ENCODE assay signal across 8 cellular contexts in genomic region chr6:21586760-21587181, GRCh38. TPM values are rescaled to one million over a fixed set of nuclear protein-coding genes. Genes with fewer than 3 reads are reported as not detected.
A peak's percentile ranks its signal among the peaks of the same experiment; 100 is the strongest.
DNase-seq lines count a peak whose midpoint lies in the region; ATAC-seq and TF ChIP-seq lines count a peak whose summit lies in the region.

No MANE protein-coding gene starts in this region.

- no peaks in the 10 kb centered on the region for H3K36me3 Mint-ChIP-seq in activated CD4-positive, alpha-beta T cell treated with anti-CD3 and anti-CD28 coated beads, Interleukin-2, amount 10 ng/mL, durations not matched to agents 7 days and 5 days (ENCODE audit: low read depth)

- CTCF ChIA-PET in activated CD4-positive, alpha-beta T cell treated with anti-CD3 and anti-CD28 coated beads, Interleukin-2, amount 10 ng/mL, durations not matched to agents 7 days and 5 days (lab: Charles Lee) = no interaction called here

- H3K36me3 ChIP-seq in KMS-11 (ENCODE audit: insufficient read depth) (no peaks in the 10 kb centered on the region), mesodermal cell (ENCODE audit: control insufficient read depth, insufficient read depth, low read length) (no peaks in the 10 kb centered on the region)

- no peak for DNase-seq in activated CD4-positive, alpha-beta T cell treated with anti-CD3 and anti-CD28 coated beads, Interleukin-2, amount 10 ng/mL, durations not matched to agents 7 days and 5 days
- no peak for DNase-seq in activated CD4-positive, alpha-beta T cell treated with anti-CD3 and anti-CD28 coated beads for 48 hours
- peak; percentile 87 for DNase-seq in cerebellar cortex (ENCODE audit: low spot score)
- DNase-seq in foreskin melanocyte = no peak
- DNase-seq in putamen (ENCODE audit: low spot score) = no peak

- POLR2A ChIA-PET in activated CD4-positive, alpha-beta T cell treated with anti-CD3 and anti-CD28 coated beads, Interleukin-2, amount 10 ng/mL, durations not matched to agents 7 days and 5 days (lab: Charles Lee) = no interaction called here

- no peaks in the 10 kb centered on the region for H4K20me1 ChIP-seq in KMS-11 (ENCODE audit: insufficient read depth)

- H3K27ac Mint-ChIP-seq in activated CD4-positive, alpha-beta T cell treated with anti-CD3 and anti-CD28 coated beads, Interleukin-2, amount 10 ng/mL, durations not matched to agents 7 days and 5 days = no peak overlapping the region

- H3K27me3 ChIP-seq in KMS-11 (ENCODE audit: insufficient read depth, low read depth) = no peaks in the 10 kb centered on the region

- H3K9me3 ChIP-seq in mesodermal cell (ENCODE audit: control insufficient read depth, low read length) = peaks cover 7% of the 10 kb centered on the region

- H3K4me3 Mint-ChIP-seq in activated CD4-positive, alpha-beta T cell treated with anti-CD3 and anti-CD28 coated beads, Interleukin-2, amount 10 ng/mL, durations not matched to agents 7 days and 5 days = peak overlapping the region; percentile 88

- H3K79me2 ChIP-seq in KMS-11 (ENCODE audit: insufficient read depth, low read depth) = no peaks in the 10 kb centered on the region

- H3K27me3 Mint-ChIP-seq in activated CD4-positive, alpha-beta T cell treated with anti-CD3 and anti-CD28 coated beads, Interleukin-2, amount 10 ng/mL, durations not matched to agents 7 days and 5 days = peaks cover 42% of the 10 kb centered on the region

- peaks cover 12% of the 10 kb centered on the region for H3K4me1 ChIP-seq in KMS-11 (ENCODE audit: low read depth, poor library complexity, severe bottlenecking)
- H3K4me1 ChIP-seq in mesodermal cell (ENCODE audit: control insufficient read depth, insufficient read depth, low read length, poor library complexity, severe bottlenecking) = peaks cover 3% of the 10 kb centered on the region

- 15 to 27% methylated on average over 7 to 11 of the region's 15 CpGs for WGBS in mesodermal cell (ENCODE audit: insufficient coverage in 2 of 2), 2 experiments

- H3K4me3 ChIP-seq in KMS-11 (IDR thresholded peaks at IDR 0.05; ENCODE audit: insufficient read depth, low read depth, low read length) (no peak overlapping the region), mesodermal cell (ENCODE audit: extremely low read depth, insufficient read depth, low read length, poor library complexity, severe bottlenecking) (peak overlapping the region; percentile 62)

- TF ChIP-seq CTCF in KMS-11 (conservative IDR thresholded peaks at IDR 0.05; ENCODE audit: low read depth, low read length) = no peak

- H3K9me3 Mint-ChIP-seq in activated CD4-positive, alpha-beta T cell treated with anti-CD3 and anti-CD28 coated beads, Interleukin-2, amount 10 ng/mL, durations not matched to agents 7 days and 5 days = peaks cover 10% of the 10 kb centered on the region

- H3K9ac ChIP-seq in KMS-11 = peak overlapping the region; percentile 69; the same call in 1 of the 2 replicates

- H3K4me2 ChIP-seq in KMS-11 = peak overlapping the region; percentile 86

- no peak for ATAC-seq in HG02870 (IDR thresholded peaks at IDR 0.05; ENCODE audit: unreplicated experiment)

- H3K27ac ChIP-seq in KMS-11 (peak overlapping the region; percentile 71; the same call in 1 of the 2 replicates), mesodermal cell (ENCODE audit: low read depth, low read length, severe bottlenecking) (peak overlapping the region; percentile 87)

- peaks cover 17% of the 10 kb centered on the region for H3K4me1 Mint-ChIP-seq in activated CD4-positive, alpha-beta T cell treated with anti-CD3 and anti-CD28 coated beads, Interleukin-2, amount 10 ng/mL, durations not matched to agents 7 days and 5 days

- H2AFZ ChIP-seq in KMS-11 (ENCODE audit: low read depth) = peak overlapping the region; percentile 96

RNA-seq across cellular contexts. Expression of gene SOX4, which starts 6.8 kb away (rescaled TPM):
- 1 to 10 TPM; 1.4 TPM for total RNA-seq in activated CD4-positive, alpha-beta T cell treated with anti-CD3 and anti-CD28 coated beads, Interleukin-2, amount 10 ng/mL, durations not matched to agents 7 days and 5 days
- polyA plus RNA-seq in mesodermal cell (2013, experiment 1 of 2) = 107 TPM
- 90.0 TPM for polyA plus RNA-seq in mesodermal cell (2013, experiment 2 of 2)
